Comparison of ENCODE assay signal across 9 cellular contexts in genomic region chr12:54325442-54326109, GRCh38. TPM values are rescaled to one million over a fixed set of nuclear protein-coding genes. Genes with fewer than 3 reads are reported as not detected.
DNase-seq lines count a peak whose midpoint lies in the region; ATAC-seq and TF ChIP-seq lines count a peak whose summit lies in the region.
"Not testable (repeated sequence)": the region's sequence is repeated elsewhere in the genome, so short reads cannot be mapped to it uniquely, and the experiment has no call there.
"Had no signal": no experiment of that assay in that cellular context is flagged by ENCODE, and none has a peak within 500 bp of the region (broad histone marks: within the 10 kb centered on the region; RNA-seq: fewer than 3 reads in every experiment).

No MANE protein-coding gene starts in this region.

- not testable (repeated sequence) for H3K79me2 ChIP-seq in H9 (ENCODE audit: insufficient read depth, low read length)
- H3K79me2 ChIP-seq in hepatocyte, result peaks cover 53% of the 10 kb centered on the region

- ATAC-seq in Panc1; activated T-helper 17 cell treated with anti-CD3 and anti-CD28 coated beads, Interleukin-2, amount 50 U/mL, for 72 hours (replicated peaks); naive thymus-derived CD4-positive, alpha-beta T cell; stimulated activated effector memory CD8-positive, alpha-beta T cell treated with anti-CD3 and anti-CD28 coated beads, Interleukin-12 subunit alpha, Interleukin-12 subunit beta, amount 100 ng/mL, for 72 hours: not testable (repeated sequence)

- DNase-seq in AG04450 (ENCODE audit: low read depth, low spot score); H9; Panc1 (ENCODE audit: low read depth, low spot score); coronary artery (ENCODE audit: low spot score); hepatocyte (ENCODE audit: low spot score); naive thymus-derived CD4-positive, alpha-beta T cell; stimulated activated effector memory CD8-positive, alpha-beta T cell treated with anti-CD3 and anti-CD28 coated beads, Interleukin-12 subunit alpha, Interleukin-12 subunit beta, amount 100 ng/mL, for 72 hours (ENCODE audit: low spot score in 2 of 2): not testable (repeated sequence)

- H3K4me3 ChIP-seq in AG04450 (ENCODE audit: low read depth, low read length) (peak overlapping the region; percentile 75), Panc1 (ENCODE audit: low read depth in 2 of 2, low read length in 2 of 2) (peak overlapping the region; percentile 93 to 98), coronary artery (peak overlapping the region; percentile 91), hepatocyte (peak overlapping the region; percentile 64)
- H3K4me3 ChIP-seq in naive thymus-derived CD4-positive, alpha-beta T cell (ENCODE audit: low read length), result peak overlapping the region; percentile 95

- H3K4me1 Mint-ChIP-seq in H9, result peaks cover 21 to 30% of the 10 kb centered on the region in 2 experiments
- peaks cover 19% of the 10 kb centered on the region for H3K4me1 Mint-ChIP-seq in activated T-helper 17 cell treated with anti-CD3 and anti-CD28 coated beads, Interleukin-2, amount 50 U/mL, for 72 hours
- H3K4me1 Mint-ChIP-seq in naive thymus-derived CD4-positive, alpha-beta T cell, result peaks cover 16 to 53% (median 49%) of the 10 kb centered on the region in 7 donors
- H3K4me1 Mint-ChIP-seq in stimulated activated effector memory CD8-positive, alpha-beta T cell treated with anti-CD3 and anti-CD28 coated beads, Interleukin-12 subunit alpha, Interleukin-12 subunit beta, amount 100 ng/mL, for 72 hours, result peaks cover 42% of the 10 kb centered on the region

- H3K18ac ChIP-seq in H9 (ENCODE audit: insufficient read length, low read depth, low read length), result peak overlapping the region; percentile 93

- H2BK5ac ChIP-seq in H9 (ENCODE audit: insufficient read length, low read length), result not testable (repeated sequence)

- not testable (repeated sequence) for H3K4me1 ChIP-seq in H9 (ENCODE audit: insufficient read depth, low read length)
- peaks cover 24% of the 10 kb centered on the region for H3K4me1 ChIP-seq in Panc1 (ENCODE audit: control insufficient read depth, insufficient read depth, low read length)
- peaks cover 27% of the 10 kb centered on the region for H3K4me1 ChIP-seq in hepatocyte (ENCODE audit: insufficient read depth)
- peaks cover 7 to 30% of the 10 kb centered on the region in 2 donors for H3K4me1 ChIP-seq in naive thymus-derived CD4-positive, alpha-beta T cell (ENCODE audit: control insufficient read depth in 2 of 2, insufficient read depth in 2 of 2, low read length in 2 of 2)

- H3K23me2 ChIP-seq in H9 (ENCODE audit: insufficient read length, low read depth, low read length, poor library complexity, severe bottlenecking), result not testable (repeated sequence)

- H2BK12ac ChIP-seq in H9 (ENCODE audit: insufficient read length, low read depth, low read length), result not testable (repeated sequence)

- H3K4me3 Mint-ChIP-seq in H9, result peak overlapping the region; percentile 99 to 100
- peak overlapping the region; percentile 96 for H3K4me3 Mint-ChIP-seq in activated T-helper 17 cell treated with anti-CD3 and anti-CD28 coated beads, Interleukin-2, amount 50 U/mL, for 72 hours
- peak overlapping the region; percentile 87 to 100 (median 95) for H3K4me3 Mint-ChIP-seq in naive thymus-derived CD4-positive, alpha-beta T cell
- peak overlapping the region; percentile 95 for H3K4me3 Mint-ChIP-seq in stimulated activated effector memory CD8-positive, alpha-beta T cell treated with anti-CD3 and anti-CD28 coated beads, Interleukin-12 subunit alpha, Interleukin-12 subunit beta, amount 100 ng/mL, for 72 hours

- H3K9me3 ChIP-seq in AG04450 (ENCODE audit: control insufficient read depth, insufficient read depth, low read length); H9 (ENCODE audit: control insufficient read depth, low read depth, low read length); Panc1 (ENCODE audit: control insufficient read depth, insufficient read depth, low read depth, low read length); hepatocyte (ENCODE audit: low read depth); naive thymus-derived CD4-positive, alpha-beta T cell (ENCODE audit: control insufficient read depth in 2 of 3, low read length in 3 of 3): not testable (repeated sequence)

- in situ Hi-C loops in Panc1 (cut with HindIII; ENCODE audit: low pct_unique_long_range_greater_than_20kb, low sequenced_read_pairs), result not testable (repeated sequence)

- not testable (repeated sequence) for H3K9me3 Mint-ChIP-seq in H9; activated T-helper 17 cell treated with anti-CD3 and anti-CD28 coated beads, Interleukin-2, amount 50 U/mL, for 72 hours; naive thymus-derived CD4-positive, alpha-beta T cell; stimulated activated effector memory CD8-positive, alpha-beta T cell treated with anti-CD3 and anti-CD28 coated beads, Interleukin-12 subunit alpha, Interleukin-12 subunit beta, amount 100 ng/mL, for 72 hours

- H3K9ac ChIP-seq in H9 (ENCODE audit: extremely low read depth, insufficient read length, low read length), result peak overlapping the region; percentile 94

- H3K27me3 ChIP-seq in AG04450 (ENCODE audit: control insufficient read depth, insufficient read depth, low read length); H9 (ENCODE audit: insufficient read depth, low read length); Panc1 (ENCODE audit: control insufficient read depth, insufficient read depth, low read length); hepatocyte; naive thymus-derived CD4-positive, alpha-beta T cell (ENCODE audit: control insufficient read depth in 2 of 2, insufficient read depth in 2 of 2, low read length in 2 of 2): not testable (repeated sequence)

- peak overlapping the region; percentile 99 to 100 (median 99) for H3K27ac Mint-ChIP-seq in H9
- H3K27ac Mint-ChIP-seq in activated T-helper 17 cell treated with anti-CD3 and anti-CD28 coated beads, Interleukin-2, amount 50 U/mL, for 72 hours, result peak overlapping the region; percentile 98
- H3K27ac Mint-ChIP-seq in naive thymus-derived CD4-positive, alpha-beta T cell, result peak overlapping the region; percentile 91 to 99 (median 95)
- peak overlapping the region; percentile 98 for H3K27ac Mint-ChIP-seq in stimulated activated effector memory CD8-positive, alpha-beta T cell treated with anti-CD3 and anti-CD28 coated beads, Interleukin-12 subunit alpha, Interleukin-12 subunit beta, amount 100 ng/mL, for 72 hours

- WGBS in H9 (ENCODE audit: extremely low coverage, insufficient read length, low lambda C conversion rate), result no CpG with 5 or more reads among the region's 22 CpGs
- WGBS in hepatocyte (ENCODE audit: low lambda C conversion rate, missing lambda C conversion rate), result 67% methylated on average over 21 of the region's 22 CpGs

- H3K56ac ChIP-seq in H9 (ENCODE audit: insufficient read length, low read depth, low read length), result not testable (repeated sequence)

- H2BK20ac ChIP-seq in H9 (ENCODE audit: low read depth, low read length, poor library complexity, severe bottlenecking), result not testable (repeated sequence)

- not testable (repeated sequence) for H3K27me3 Mint-ChIP-seq in H9 (ENCODE audit: low read depth); activated T-helper 17 cell treated with anti-CD3 and anti-CD28 coated beads, Interleukin-2, amount 50 U/mL, for 72 hours; naive thymus-derived CD4-positive, alpha-beta T cell

- not testable (repeated sequence) for H2AFZ ChIP-seq in H9 (ENCODE audit: low read length)
- H2AFZ ChIP-seq in hepatocyte, result peak overlapping the region; percentile 8

- CTCF ChIA-PET in AG04450 (lab: Charles Lee), result interaction anchor here (0.6 to 5.8 kb wide), 67 partner anchors 10 to 1786 kb away, joined by 3 to 122 read pairs (median 5); partner anchors contain the start of genes CBX5, HNRNPA1 and NFE2
- CTCF ChIA-PET in Panc1 (lab: Charles Lee), result interaction anchor here (0.6 to 1.7 kb wide), 26 partner anchors 8 to 535 kb away, joined by 3 to 23 read pairs (median 6); partner anchors contain the start of genes CBX5, HNRNPA1 and NFE2
- CTCF ChIA-PET in naive thymus-derived CD4-positive, alpha-beta T cell (lab: Charles Lee), result interaction anchor here (0.7 to 1.9 kb wide), 17 partner anchors 9 to 74 kb away, joined by 3 to 13 read pairs (median 4); partner anchors contain the start of gene CBX5

- intact Hi-C loops in Panc1 (cut with micrococcal nuclease; ENCODE audit: unreplicated experiment), result loop anchor here (2.0 kb wide), 1 partner anchor 37 kb away; no protein-coding TSS in a partner anchor
- intact Hi-C loops in naive thymus-derived CD4-positive, alpha-beta T cell (cut with micrococcal nuclease), result loop anchor here (1.0 to 2.0 kb wide), 6 partner anchors 34 to 598 kb away; partner anchors contain the start of genes CBX5 (in 2 of the 2), HNRNPA1 (in 2 of the 2) and CALCOCO1 (in 1 of the 2)

- TF ChIP-seq CTCF in AG04450 (IDR thresholded peaks at IDR 0.05; ENCODE audit: low read depth, low read length); H9 (conservative IDR thresholded peaks at IDR 0.05); Panc1 (IDR thresholded peaks at IDR 0.05); coronary artery (IDR thresholded peaks at IDR 0.05); hepatocyte (IDR thresholded peaks at IDR 0.05; ENCODE audit: poor library complexity): not testable (repeated sequence)

- peak overlapping the region; percentile 85; the same call in 1 of the 2 replicates for H3K14ac ChIP-seq in H9 (ENCODE audit: insufficient read depth, low read length)

- not testable (repeated sequence) for H3K23ac ChIP-seq in H9 (ENCODE audit: insufficient read length, low read depth, low read length)

- peak overlapping the region; percentile 88 for H3K27ac ChIP-seq in AG04450 (ENCODE audit: low read depth, low read length)
- H3K27ac ChIP-seq in H9 (ENCODE audit: insufficient read length, low read depth, low read length), result not testable (repeated sequence)
- peak overlapping the region; percentile 94 for H3K27ac ChIP-seq in Panc1 (ENCODE audit: low read length)
- H3K27ac ChIP-seq in coronary artery, result peak overlapping the region; percentile 70 to 88
- peak overlapping the region; percentile 89 for H3K27ac ChIP-seq in hepatocyte
- peak overlapping the region; percentile 80 for H3K27ac ChIP-seq in naive thymus-derived CD4-positive, alpha-beta T cell (ENCODE audit: low read depth, low read length)

- not testable (repeated sequence) for H3K36me3 ChIP-seq in Panc1 (ENCODE audit: control insufficient read depth, insufficient read depth, low read length); hepatocyte (replicated peaks; ENCODE audit: insufficient read depth, low read depth); naive thymus-derived CD4-positive, alpha-beta T cell (ENCODE audit: control insufficient read depth in 2 of 3, insufficient read depth in 3 of 3, low read length in 3 of 3)

- not testable (repeated sequence) for H2BK15ac ChIP-seq in H9 (ENCODE audit: low read depth, low read length)

- POLR2A ChIA-PET in AG04450 (lab: Yijun Ruan, JAX), result interaction anchor here (0.6 to 1.3 kb wide), 10 partner anchors 9 to 66 kb away, joined by 3 to 17 read pairs (median 4); partner anchors contain the start of genes CBX5 and HNRNPA1
- POLR2A ChIA-PET in Panc1 (lab: Charles Lee), result interaction anchor here (0.6 to 1.2 kb wide), 10 partner anchors 29 to 1485 kb away, joined by 3 to 21 read pairs (median 5); partner anchors contain the start of genes CBX5 and HNRNPA1
- POLR2A ChIA-PET in naive thymus-derived CD4-positive, alpha-beta T cell (lab: Charles Lee), result interaction anchor here (1.0 to 3.0 kb wide), 7 partner anchors 9 to 1601 kb away, joined by 3 to 38 read pairs (median 5); partner anchors contain the start of genes CBX5 and HNRNPA1

- not testable (repeated sequence) for H2AK5ac ChIP-seq in H9 (ENCODE audit: insufficient read length, low read length)

- H3K4me2 ChIP-seq in H9 (ENCODE audit: insufficient read depth, insufficient read length, low read length), result peak overlapping the region; percentile 72
- peak overlapping the region; percentile 75 for H3K4me2 ChIP-seq in hepatocyte

- not testable (repeated sequence) for H4K8ac ChIP-seq in H9 (replicated peaks; ENCODE audit: insufficient read length, low read depth, low read length)

- not testable (repeated sequence) for H4K20me1 ChIP-seq in H9 (ENCODE audit: control insufficient read depth, insufficient read depth, insufficient read length); hepatocyte (ENCODE audit: insufficient read depth, poor library complexity, severe bottlenecking)

- not testable (repeated sequence) for H3K79me1 ChIP-seq in H9 (ENCODE audit: insufficient read depth, low read depth, low read length, poor library complexity, severe bottlenecking)

- H4K91ac ChIP-seq in H9 (ENCODE audit: insufficient read length, low read depth, low read length), result not testable (repeated sequence)

- H3T11ph ChIP-seq in H9 (ENCODE audit: low read length), result not testable (repeated sequence)

- H3K4ac ChIP-seq in H9 (ENCODE audit: low read depth, low read length), result not testable (repeated sequence)

- BruUV-seq in Panc1 (replicated peaks; lab: Mats Ljungman, UMichigan), result TSS peak; percentile 96

- H4K5ac ChIP-seq in H9 (ENCODE audit: insufficient read length, low read depth, low read length), result not testable (repeated sequence)

- H2BK120ac ChIP-seq in H9 (ENCODE audit: low read depth, low read length, poor library complexity, severe bottlenecking), result not testable (repeated sequence)

- not testable (repeated sequence) for H3K9me2 ChIP-seq in hepatocyte (replicated peaks; ENCODE audit: insufficient read depth)

- not testable (repeated sequence) for H3K36me3 Mint-ChIP-seq in H9 (ENCODE audit: insufficient read depth in 1 of 3, low read depth in 3 of 3); naive thymus-derived CD4-positive, alpha-beta T cell
- peaks cover 23% of the 10 kb centered on the region for H3K36me3 Mint-ChIP-seq in activated T-helper 17 cell treated with anti-CD3 and anti-CD28 coated beads, Interleukin-2, amount 50 U/mL, for 72 hours (ENCODE audit: low read depth)
- peaks cover 22% of the 10 kb centered on the region for H3K36me3 Mint-ChIP-seq in stimulated activated effector memory CD8-positive, alpha-beta T cell treated with anti-CD3 and anti-CD28 coated beads, Interleukin-12 subunit alpha, Interleukin-12 subunit beta, amount 100 ng/mL, for 72 hours

RNA-seq across cellular contexts. Expression of gene COPZ1, which starts 0.6 kb away (rescaled TPM):
- polyA plus RNA-seq in AG04450 (2011; rRNA removed) (355 and 404 TPM in 2 replicates), hepatocyte (207 and 224 TPM in 2 replicates)
- polyA minus RNA-seq in AG04450 (2011; rRNA and poly(A)+ RNA removed), result 137 and 153 TPM in 2 replicates
- total RNA-seq in H9 (2021) (104 TPM in 2 replicates), Panc1 (2021; ENCODE audit: unreplicated experiment) (175 TPM), hepatocyte (164 and 220 TPM in 2 replicates)
- polyA plus RNA-seq in Panc1 (2012; ENCODE audit: insufficient read length), result 147 TPM
- total RNA-seq in activated T-helper 17 cell treated with anti-CD3 and anti-CD28 coated beads, Interleukin-2, amount 50 U/mL, for 72 hours, result 10 to 100 TPM; 75.4 to 86.8 TPM
- 100 to 1,000 TPM in 1 of 5 experiments, 10 to 100 TPM in 4; 47.5 to 141 (median 80.0) TPM for total RNA-seq in naive thymus-derived CD4-positive, alpha-beta T cell
- 100 to 1,000 TPM; 131 to 171 TPM for polyA plus RNA-seq in naive thymus-derived CD4-positive, alpha-beta T cell

RNA-seq across cellular contexts. Expression of gene NFE2, which starts 24.8 kb away (rescaled TPM):
- polyA plus RNA-seq in AG04450 (2011; rRNA removed) (0.25 and 0.37 TPM in 2 replicates), hepatocyte (0.83 TPM in 1 of 2 replicates, not detected in the other)
- 0.30 and 0.41 TPM in 2 replicates for polyA minus RNA-seq in AG04450 (2011; rRNA and poly(A)+ RNA removed)
- total RNA-seq in H9 (2021) (1.2 and 1.5 TPM in 2 replicates), Panc1 (2021; ENCODE audit: unreplicated experiment) (0.26 TPM), hepatocyte (0.44 TPM in 1 of 2 replicates, not detected in the other)
- 0.24 TPM for polyA plus RNA-seq in Panc1 (2012; ENCODE audit: insufficient read length)
- total RNA-seq in activated T-helper 17 cell treated with anti-CD3 and anti-CD28 coated beads, Interleukin-2, amount 50 U/mL, for 72 hours, result not detected
- total RNA-seq in naive thymus-derived CD4-positive, alpha-beta T cell, result 10 to 100 TPM in 1 of 5 experiments, 1 to 10 TPM in 1, not detected in 3; 2.0 to 23.3 TPM
- under 1 TPM in 1 of 2 donors, not detected in 1; 0.61 TPM for polyA plus RNA-seq in naive thymus-derived CD4-positive, alpha-beta T cell

RNA-seq across cellular contexts. Expression of gene GPR84, which starts 38.7 kb away (rescaled TPM):
- not detected in 2 replicates for polyA plus RNA-seq in AG04450 (2011; rRNA removed)
- polyA minus RNA-seq in AG04450 (2011; rRNA and poly(A)+ RNA removed), result not detected in 2 replicates
- not detected in 2 replicates for total RNA-seq in H9 (2021)
- not detected for total RNA-seq in Panc1 (2021; ENCODE audit: unreplicated experiment)
- not detected for polyA plus RNA-seq in Panc1 (2012; ENCODE audit: insufficient read length)
- total RNA-seq in activated T-helper 17 cell treated with anti-CD3 and anti-CD28 coated beads, Interleukin-2, amount 50 U/mL, for 72 hours, result 1 to 10 TPM in 1 of 2 donors, under 1 TPM in 1; 0.24 to 2.2 TPM
- total RNA-seq in hepatocyte, result 0.07 TPM in 1 of 2 replicates, not detected in the other
- polyA plus RNA-seq in hepatocyte, result not detected in 2 replicates
- 10 to 100 TPM in 1 of 5 experiments, 1 to 10 TPM in 2, not detected in 2; 1.2 to 13.1 (median 3.9) TPM for total RNA-seq in naive thymus-derived CD4-positive, alpha-beta T cell
- not detected for polyA plus RNA-seq in naive thymus-derived CD4-positive, alpha-beta T cell
- total RNA-seq: myocyte had no signal

RNA-seq across cellular contexts. Expression of gene HNRNPA1, which starts 45.0 kb away (rescaled TPM):
- polyA plus RNA-seq in AG04450 (2011; rRNA removed), result 741 and 845 TPM in 2 replicates
- polyA minus RNA-seq in AG04450 (2011; rRNA and poly(A)+ RNA removed), result 1,089 and 1,312 TPM in 2 replicates
- 3,193 and 3,242 TPM in 2 replicates for total RNA-seq in H9 (2021)
- total RNA-seq in Panc1 (2021; ENCODE audit: unreplicated experiment), result 689 TPM
- polyA plus RNA-seq in Panc1 (2012; ENCODE audit: insufficient read length), result 452 TPM
- 1,000 to 10,000 TPM; 1,204 to 1,551 TPM for total RNA-seq in activated T-helper 17 cell treated with anti-CD3 and anti-CD28 coated beads, Interleukin-2, amount 50 U/mL, for 72 hours
- 467 and 721 TPM in 2 replicates for total RNA-seq in hepatocyte
- 482 and 531 TPM in 2 replicates for polyA plus RNA-seq in hepatocyte
- total RNA-seq in naive thymus-derived CD4-positive, alpha-beta T cell, result 1,000 to 10,000 TPM; 1,019 to 1,660 (median 1,193) TPM
- 1,000 to 10,000 TPM in 1 of 2 donors, 100 to 1,000 TPM in 1; 933 to 1,045 TPM for polyA plus RNA-seq in naive thymus-derived CD4-positive, alpha-beta T cell

RNA-seq across cellular contexts. Expression of gene CBX5, which starts 45.7 kb away (rescaled TPM):
- polyA plus RNA-seq in AG04450 (2011; rRNA removed) (49.0 and 62.3 TPM in 2 replicates), hepatocyte (21.9 and 23.3 TPM in 2 replicates)
- polyA minus RNA-seq in AG04450 (2011; rRNA and poly(A)+ RNA removed), result 57.1 and 101 TPM in 2 replicates
- total RNA-seq in H9 (2021) (204 and 206 TPM in 2 replicates), Panc1 (2021; ENCODE audit: unreplicated experiment) (130 TPM), hepatocyte (58.2 and 60.1 TPM in 2 replicates)
- polyA plus RNA-seq in Panc1 (2012; ENCODE audit: insufficient read length), result 19.4 TPM
- total RNA-seq in activated T-helper 17 cell treated with anti-CD3 and anti-CD28 coated beads, Interleukin-2, amount 50 U/mL, for 72 hours, result 10 to 100 TPM; 82.0 to 89.7 TPM
- total RNA-seq in naive thymus-derived CD4-positive, alpha-beta T cell, result 100 to 1,000 TPM in 1 of 5 experiments, 10 to 100 TPM in 4; 40.3 to 133 (median 77.2) TPM
- 10 to 100 TPM; 28.2 to 34.5 TPM for polyA plus RNA-seq in naive thymus-derived CD4-positive, alpha-beta T cell
